ENCODE assay signal across 1 cellular context in genomic region chr1:160814856-160815255, GRCh38.
TF ChIP-seq lines count a peak whose summit lies in the region.

No MANE protein-coding gene starts in this region.

TF ChIP-seq in A549, 52 proteins besides CTCF, POLR2A, EP300 and RAD21 (continued from another document):
- no peak for TF ChIP-seq REST (IDR thresholded peaks at IDR 0.05)
- TF ChIP-seq TP53 (CRISPR knock-in tag; IDR thresholded peaks at IDR 0.05): no peak
- TF ChIP-seq ATOH8 (CRISPR knock-in tag; IDR thresholded peaks at IDR 0.05; ENCODE audit: low read depth): no peak
- TF ChIP-seq FOXS1 (CRISPR knock-in tag; IDR thresholded peaks at IDR 0.05): no peak
- TF ChIP-seq HOXA7 (CRISPR knock-in tag; IDR thresholded peaks at IDR 0.05): no peak
- TF ChIP-seq TFCP2L1 (CRISPR knock-in tag; IDR thresholded peaks at IDR 0.05): no peak
- TF ChIP-seq GATA3 (IDR thresholded peaks at IDR 0.05; ENCODE audit: borderline replicate concordance): no peak
- TF ChIP-seq HES2 (IDR thresholded peaks at IDR 0.05): no peak
- TF ChIP-seq ZFP36 (IDR thresholded peaks at IDR 0.05; ENCODE audit: borderline replicate concordance, partially characterized antibody): no peak
- TF ChIP-seq RARB (CRISPR knock-in tag; IDR thresholded peaks at IDR 0.05): no peak
- TF ChIP-seq ZC3H11A (IDR thresholded peaks at IDR 0.05): no peak
- TF ChIP-seq HDAC2 (IDR thresholded peaks at IDR 0.05): no peak
- no peak for TF ChIP-seq USF2 (IDR thresholded peaks at IDR 0.05)
- no peak for TF ChIP-seq JUNB (IDR thresholded peaks at IDR 0.05)
TF ChIP-seq in A549: peak in this region for 0.
